ENCODE assay signal across 24 cellular contexts in genomic region chr1:112666917-112667316, GRCh38. TPM values are rescaled to one million over a fixed set of nuclear protein-coding genes. Genes with fewer than 3 reads are reported as not detected.
A peak's percentile ranks its signal among the peaks of the same experiment; 100 is the strongest.
DNase-seq lines count a peak whose midpoint lies in the region; ATAC-seq lines count a peak whose summit lies in the region.
"Had no signal": no experiment of that assay in that cellular context is flagged by ENCODE, and none has a peak within 500 bp of the region (broad histone marks: within the 10 kb centered on the region; RNA-seq: fewer than 3 reads in every experiment).

No MANE protein-coding gene starts in this region.

- no peak for DNase-seq in activated naive CD4-positive, alpha-beta T cell treated with anti-CD3 and anti-CD28 coated beads, Interleukin-2, amount 50 U/mL, for 72 hours (ENCODE audit: low spot score in 2 of 2)
- no peak for DNase-seq in activated naive CD4-positive, alpha-beta T cell treated with Interleukin-2 at 50 U/mL for 16 hours
- no peak for DNase-seq in activated CD8-positive, alpha-beta T cell treated with anti-CD3 and anti-CD28 coated beads, Interleukin-2, amount 10 ng/mL, durations not matched to agents 7 days and 5 days
- DNase-seq in immature natural killer cell, result no peak
- no peak for DNase-seq in SJCRH30
- no peak for DNase-seq in iPS-NIHi11 (ENCODE audit: low spot score)
- no peak for DNase-seq in left colon
- DNase-seq: activated CD8-positive, alpha-beta memory T cell treated with anti-CD3 and anti-CD28 coated beads, Interleukin-2, amount 50 U/mL, for 48 hours; body of pancreas; head of caudate nucleus; left cardiac atrium; mesenchymal stem cell; NCI-H1092; NCI-H187; NCI-H2171 treated with DMSO at 0.1 percent for 48 hours; NCI-H526; Peyer's patch; SIG-M5; stimulated activated CD4-positive, alpha-beta T cell treated with anti-CD3 and anti-CD28 coated beads, Interleukin-4, amount 100 ng/mL, for 1 hour; stimulated activated naive B cell treated with anti-CD40 and anti-IgM and Interleukin-4, amounts not matched to agents 10 μg/mL and 1 μg/mL and 100 μg/mL, for 72 hours had no signal

- ATAC-seq in activated naive CD4-positive, alpha-beta T cell treated with anti-CD3 and anti-CD28 coated beads, Interleukin-2, amount 50 U/mL, for 72 hours, result peak; percentile 79 to 87
- no peak for ATAC-seq in activated CD8-positive, alpha-beta T cell treated with anti-CD3 and anti-CD28 coated beads, Interleukin-2, amount 10 ng/mL, durations not matched to agents 7 days and 5 days
- no peak for ATAC-seq in left colon
- ATAC-seq: body of pancreas; HepG2; left cardiac atrium; stimulated activated naive B cell treated with anti-CD40 and anti-IgM and Interleukin-4, amounts not matched to agents 10 μg/mL and 1 μg/mL and 100 μg/mL, for 72 hours had no signal

- peaks cover 0 to 4% of the 10 kb centered on the region in 2 donors for H3K9me3 Mint-ChIP-seq in activated naive CD4-positive, alpha-beta T cell treated with anti-CD3 and anti-CD28 coated beads, Interleukin-2, amount 50 U/mL, for 72 hours
- H3K9me3 Mint-ChIP-seq in activated CD8-positive, alpha-beta T cell treated with anti-CD3 and anti-CD28 coated beads, Interleukin-2, amount 10 ng/mL, durations not matched to agents 7 days and 5 days (ENCODE audit: insufficient read depth), result no peaks in the 10 kb centered on the region
- H3K9me3 Mint-ChIP-seq in immature natural killer cell, result no peaks in the 10 kb centered on the region
- H3K9me3 Mint-ChIP-seq: stimulated activated naive B cell treated with anti-CD40 and anti-IgM and Interleukin-4, amounts not matched to agents 10 μg/mL and 1 μg/mL and 100 μg/mL, for 72 hours had no signal

- H3K36me3 Mint-ChIP-seq in activated naive CD4-positive, alpha-beta T cell treated with anti-CD3 and anti-CD28 coated beads, Interleukin-2, amount 50 U/mL, for 72 hours, result peaks cover 17 to 64% of the 10 kb centered on the region in 2 donors
- peaks cover 85% of the 10 kb centered on the region for H3K36me3 Mint-ChIP-seq in activated CD8-positive, alpha-beta T cell treated with anti-CD3 and anti-CD28 coated beads, Interleukin-2, amount 10 ng/mL, durations not matched to agents 7 days and 5 days (ENCODE audit: low read depth)
- peaks cover 13 to 41% (median 36%) of the 10 kb centered on the region in 3 donors for H3K36me3 Mint-ChIP-seq in immature natural killer cell

- no peaks in the 10 kb centered on the region for H3K27me3 Mint-ChIP-seq in activated CD8-positive, alpha-beta T cell treated with anti-CD3 and anti-CD28 coated beads, Interleukin-2, amount 10 ng/mL, durations not matched to agents 7 days and 5 days (ENCODE audit: low read depth)
- H3K27me3 Mint-ChIP-seq in immature natural killer cell (ENCODE audit: low read depth in 3 of 3), result peaks cover 0 to 2% (median 0%) of the 10 kb centered on the region in 3 donors
- H3K27me3 Mint-ChIP-seq: stimulated activated naive B cell treated with anti-CD40 and anti-IgM and Interleukin-4, amounts not matched to agents 10 μg/mL and 1 μg/mL and 100 μg/mL, for 72 hours had no signal

- no peaks in the 10 kb centered on the region for H3K9me3 ChIP-seq in SJCRH30 (replicated peaks)
- H3K9me3 ChIP-seq: body of pancreas, Peyer's patch, right atrium auricular region, thoracic aorta had no signal

- H3K27ac Mint-ChIP-seq in activated naive CD4-positive, alpha-beta T cell treated with anti-CD3 and anti-CD28 coated beads, Interleukin-2, amount 50 U/mL, for 72 hours, result peak overlapping the region; percentile 80 to 97
- peak overlapping the region; percentile 62 for H3K27ac Mint-ChIP-seq in activated CD8-positive, alpha-beta T cell treated with anti-CD3 and anti-CD28 coated beads, Interleukin-2, amount 10 ng/mL, durations not matched to agents 7 days and 5 days
- H3K27ac Mint-ChIP-seq in immature natural killer cell, result peak overlapping the region; percentile 37 to 95 (median 76)
- H3K27ac Mint-ChIP-seq: stimulated activated naive B cell treated with anti-CD40 and anti-IgM and Interleukin-4, amounts not matched to agents 10 μg/mL and 1 μg/mL and 100 μg/mL, for 72 hours had no signal

- H3K4me1 ChIP-seq in SJCRH30, result no peaks in the 10 kb centered on the region
- H3K4me1 ChIP-seq: body of pancreas, Peyer's patch, right atrium auricular region had no signal

- H3K27ac ChIP-seq in SJCRH30, result no peak overlapping the region
- H3K27ac ChIP-seq: body of pancreas, C4-2B, Peyer's patch, right atrium auricular region, thoracic aorta had no signal

- peaks cover 74% of the 10 kb centered on the region for H3K36me3 ChIP-seq in SJCRH30

- no peaks in the 10 kb centered on the region for H3K27me3 ChIP-seq in SJCRH30
- H3K27me3 ChIP-seq: body of pancreas, Peyer's patch, right atrium auricular region had no signal

- intact Hi-C loops in left colon (cut with DNase I, micrococcal nuclease), result no loop called here

- CTCF ChIA-PET in activated CD8-positive, alpha-beta T cell treated with anti-CD3 and anti-CD28 coated beads, Interleukin-2, amount 10 ng/mL, durations not matched to agents 7 days and 5 days (lab: Charles Lee), result no interaction called here

- no peak overlapping the region for H3K4me3 ChIP-seq in SJCRH30
- H3K4me3 ChIP-seq: body of pancreas, Peyer's patch, right atrium auricular region, thoracic aorta had no signal

- POLR2A ChIA-PET in activated CD8-positive, alpha-beta T cell treated with anti-CD3 and anti-CD28 coated beads, Interleukin-2, amount 10 ng/mL, durations not matched to agents 7 days and 5 days (lab: Charles Lee), result no interaction called here

- H3K4me3 Mint-ChIP-seq in activated CD8-positive, alpha-beta T cell treated with anti-CD3 and anti-CD28 coated beads, Interleukin-2, amount 10 ng/mL, durations not matched to agents 7 days and 5 days, result no peak overlapping the region
- H3K4me3 Mint-ChIP-seq in immature natural killer cell, result no peak overlapping the region
- H3K4me3 Mint-ChIP-seq: stimulated activated naive B cell treated with anti-CD40 and anti-IgM and Interleukin-4, amounts not matched to agents 10 μg/mL and 1 μg/mL and 100 μg/mL, for 72 hours had no signal

- peaks cover 27% of the 10 kb centered on the region for H3K4me1 Mint-ChIP-seq in activated CD8-positive, alpha-beta T cell treated with anti-CD3 and anti-CD28 coated beads, Interleukin-2, amount 10 ng/mL, durations not matched to agents 7 days and 5 days (ENCODE audit: low read depth)
- H3K4me1 Mint-ChIP-seq in immature natural killer cell, result peaks cover 16 to 22% of the 10 kb centered on the region in 2 donors

RNA-seq across cellular contexts. Expression of gene MOV10, which starts 7.5 kb away (rescaled TPM):
- 100 to 1,000 TPM in 1 of 2 donors, 10 to 100 TPM in 1; 81.5 to 122 TPM for total RNA-seq in activated naive CD4-positive, alpha-beta T cell treated with anti-CD3 and anti-CD28 coated beads, Interleukin-2, amount 50 U/mL, for 72 hours
- total RNA-seq in activated CD8-positive, alpha-beta T cell treated with anti-CD3 and anti-CD28 coated beads, Interleukin-2, amount 10 ng/mL, durations not matched to agents 7 days and 5 days, result 100 to 1,000 TPM; 120 TPM
- polyA plus RNA-seq in immature natural killer cell, result 10 to 100 TPM; 20.6 to 52.7 (median 22.8) TPM
- total RNA-seq in SJCRH30 (2014; rRNA removed; shearing (Covaris generic)), result 35.4 and 45.7 TPM in 2 replicates
- 10 to 100 TPM; 63.6 to 88.0 TPM for total RNA-seq in left colon

RNA-seq across cellular contexts. Expression of gene RHOC, which starts 40.0 kb away (rescaled TPM):
- 10 to 100 TPM; 62.4 to 81.8 TPM for total RNA-seq in activated naive CD4-positive, alpha-beta T cell treated with anti-CD3 and anti-CD28 coated beads, Interleukin-2, amount 50 U/mL, for 72 hours
- 10 to 100 TPM; 85.6 to 93.8 TPM for total RNA-seq in activated CD8-positive, alpha-beta T cell treated with anti-CD3 and anti-CD28 coated beads, Interleukin-2, amount 10 ng/mL, durations not matched to agents 7 days and 5 days
- polyA plus RNA-seq in immature natural killer cell, result 100 to 1,000 TPM; 444 to 613 (median 572) TPM
- total RNA-seq in SJCRH30 (2014; rRNA removed; shearing (Covaris generic)), result 72.4 and 87.5 TPM in 2 replicates
- total RNA-seq in left colon, result 100 to 1,000 TPM; 466 to 701 TPM

RNA-seq across cellular contexts. Expression of gene CAPZA1, which starts 47.3 kb away (rescaled TPM):
- 100 to 1,000 TPM; 250 to 276 TPM for total RNA-seq in activated naive CD4-positive, alpha-beta T cell treated with anti-CD3 and anti-CD28 coated beads, Interleukin-2, amount 50 U/mL, for 72 hours
- total RNA-seq in activated CD8-positive, alpha-beta T cell treated with anti-CD3 and anti-CD28 coated beads, Interleukin-2, amount 10 ng/mL, durations not matched to agents 7 days and 5 days, result 100 to 1,000 TPM; 279 to 280 TPM
- polyA plus RNA-seq in immature natural killer cell, result 100 to 1,000 TPM; 199 to 264 (median 207) TPM
- total RNA-seq in SJCRH30 (2014; rRNA removed; shearing (Covaris generic)), result 188 and 211 TPM in 2 replicates
- total RNA-seq in left colon, result 100 to 1,000 TPM; 161 to 162 TPM

RNA-seq across cellular contexts. Expression of gene ST7L, which starts 48.0 kb away (rescaled TPM):
- total RNA-seq in activated naive CD4-positive, alpha-beta T cell treated with anti-CD3 and anti-CD28 coated beads, Interleukin-2, amount 50 U/mL, for 72 hours, result 10 to 100 TPM; 10.5 to 11.4 TPM
- 10 to 100 TPM; 12.3 to 12.5 TPM for total RNA-seq in activated CD8-positive, alpha-beta T cell treated with anti-CD3 and anti-CD28 coated beads, Interleukin-2, amount 10 ng/mL, durations not matched to agents 7 days and 5 days
- 10 to 100 TPM in 2 of 3 donors, 1 to 10 TPM in 1; 8.4 to 15.2 (median 11.4) TPM for polyA plus RNA-seq in immature natural killer cell
- 24.2 and 24.8 TPM in 2 replicates for total RNA-seq in SJCRH30 (2014; rRNA removed; shearing (Covaris generic))
- total RNA-seq in left colon, result 10 to 100 TPM; 15.5 to 16.1 TPM

RNA-seq across cellular contexts. Expression of gene PPM1J, which starts 48.2 kb away (rescaled TPM):
- 1 to 10 TPM in 1 of 2 donors, under 1 TPM in 1; 0.46 to 1.8 TPM for total RNA-seq in activated naive CD4-positive, alpha-beta T cell treated with anti-CD3 and anti-CD28 coated beads, Interleukin-2, amount 50 U/mL, for 72 hours
- total RNA-seq in activated CD8-positive, alpha-beta T cell treated with anti-CD3 and anti-CD28 coated beads, Interleukin-2, amount 10 ng/mL, durations not matched to agents 7 days and 5 days, result not detected
- polyA plus RNA-seq in immature natural killer cell, result under 1 TPM in 1 of 3 donors, not detected in 2; 0.19 TPM
- 0.85 and 1.2 TPM in 2 replicates for total RNA-seq in SJCRH30 (2014; rRNA removed; shearing (Covaris generic))
- total RNA-seq in left colon, result 1 to 10 TPM; 1.1 to 1.2 TPM

Comparison
In these comparisons a context has a peak if more than half of its experiments do, and no peak if none do; other contexts are left out.
1. ATAC-seq: peak in activated naive CD4-positive, alpha-beta T cell treated with anti-CD3 and anti-CD28 coated beads, Interleukin-2, amount 50 U/mL, for 72 hours (2 of 2); none in activated CD8-positive, alpha-beta T cell treated with anti-CD3 and anti-CD28 coated beads, Interleukin-2, amount 10 ng/mL, durations not matched to agents 7 days and 5 days (single experiment) and left colon (single experiment).
2. Peak in every context shown above with its lines, with median percentiles within 50 percentile points of each other: H3K27ac Mint-ChIP-seq.